1 cellular context compared by ENCODE assay signal in the genomic region with DNA sequence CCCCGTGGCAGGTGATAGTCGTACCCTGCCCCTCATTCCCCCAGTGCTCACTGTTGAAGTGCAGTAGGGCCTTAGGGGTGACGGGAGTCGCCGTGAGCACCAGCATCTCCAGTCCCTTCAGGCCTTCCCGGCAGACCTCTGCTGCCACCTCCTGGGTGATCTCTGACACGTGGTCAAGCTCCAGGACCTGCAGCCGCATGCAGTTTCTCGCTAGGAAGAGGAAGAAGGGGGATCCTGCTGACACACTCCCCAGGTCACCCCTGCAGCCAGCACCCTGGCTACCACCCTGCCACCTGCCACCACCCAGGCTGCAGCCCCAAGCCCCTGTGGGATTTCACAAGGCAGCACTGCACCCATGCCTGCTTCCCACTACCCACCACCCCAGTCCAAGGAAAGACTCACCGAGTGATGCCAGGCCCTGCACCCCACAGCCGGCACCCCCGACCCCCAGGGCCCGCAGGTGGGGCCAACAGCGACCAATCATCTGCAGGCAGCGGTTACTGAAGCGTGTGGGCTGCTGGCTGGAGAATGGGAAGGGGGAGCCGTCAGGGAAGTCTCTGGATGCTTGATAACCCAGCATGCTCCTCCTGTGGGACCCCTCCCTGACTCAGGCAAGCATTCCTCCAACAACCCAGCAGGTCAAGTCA.
A peak's percentile ranks its signal among the peaks of the same experiment; 100 is the strongest.
TF ChIP-seq lines count a peak whose summit lies in the region.

No MANE protein-coding gene starts in this region.

TF ChIP-seq in HepG2, 621 proteins besides CTCF, POLR2A, EP300 and RAD21 (continued from another document and continues in another):
- TF ChIP-seq, protein P1, sequence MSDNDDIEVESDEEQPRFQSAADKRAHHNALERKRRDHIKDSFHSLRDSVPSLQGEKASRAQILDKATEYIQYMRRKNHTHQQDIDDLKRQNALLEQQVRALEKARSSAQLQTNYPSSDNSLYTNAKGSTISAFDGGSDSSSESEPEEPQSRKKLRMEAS (IDR thresholded peaks at IDR 0.05): peak; percentile 93
- TF ChIP-seq ZNF10 (CRISPR knock-in tag; IDR thresholded peaks at IDR 0.05; ENCODE audit: borderline replicate concordance, low read depth): no peak
- TF ChIP-seq ZNF83 (CRISPR knock-in tag; IDR thresholded peaks at IDR 0.05; ENCODE audit: borderline replicate concordance): no peak
- no peak for TF ChIP-seq TRAFD1 (CRISPR knock-in tag; IDR thresholded peaks at IDR 0.05; ENCODE audit: borderline replicate concordance)
- TF ChIP-seq NFE2L2 (IDR thresholded peaks at IDR 0.05; ENCODE audit: low read length): no peak
- peak; percentile 29 for TF ChIP-seq SRSF1 (optimal IDR thresholded peaks at IDR 0.05; ENCODE audit: low read depth, low read length)
- TF ChIP-seq ZNF780A (CRISPR knock-in tag; IDR thresholded peaks at IDR 0.05): no peak
- no peak for TF ChIP-seq IRF2 (CRISPR knock-in tag; IDR thresholded peaks at IDR 0.05)
- TF ChIP-seq TMF1 (CRISPR knock-in tag; IDR thresholded peaks at IDR 0.05; ENCODE audit: low read depth): no peak
- TF ChIP-seq, protein P2, sequence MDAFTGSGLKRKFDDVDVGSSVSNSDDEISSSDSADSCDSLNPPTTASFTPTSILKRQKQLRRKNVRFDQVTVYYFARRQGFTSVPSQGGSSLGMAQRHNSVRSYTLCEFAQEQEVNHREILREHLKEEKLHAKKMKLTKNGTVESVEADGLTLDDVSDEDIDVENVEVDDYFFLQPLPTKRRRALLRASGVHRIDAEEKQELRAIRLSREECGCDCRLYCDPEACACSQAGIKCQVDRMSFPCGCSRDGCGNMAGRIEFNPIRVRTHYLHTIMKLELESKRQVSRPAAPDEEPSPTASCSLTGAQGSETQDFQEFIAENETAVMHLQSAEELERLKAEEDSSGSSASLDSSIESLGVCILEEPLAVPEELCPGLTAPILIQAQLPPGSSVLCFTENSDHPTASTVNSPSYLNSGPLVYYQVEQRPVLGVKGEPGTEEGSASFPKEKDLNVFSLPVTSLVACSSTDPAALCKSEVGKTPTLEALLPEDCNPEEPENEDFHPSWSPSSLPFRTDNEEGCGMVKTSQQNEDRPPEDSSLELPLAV (CRISPR knock-in tag; conservative IDR thresholded peaks at IDR 0.05; ENCODE audit: low read depth): no peak
- TF ChIP-seq SNRNP70 (IDR thresholded peaks at IDR 0.05; ENCODE audit: low read depth, low read length): no peak
- no peak for TF ChIP-seq ZNF317 (CRISPR knock-in tag; IDR thresholded peaks at IDR 0.05)
- no peak for TF ChIP-seq NFRKB (IDR thresholded peaks at IDR 0.05)
- no peak for TF ChIP-seq IKZF1 (IDR thresholded peaks at IDR 0.05)
- TF ChIP-seq BORCS8-MEF2B (CRISPR knock-in tag; IDR thresholded peaks at IDR 0.05): no peak
- no peak for TF ChIP-seq ZNF382 (CRISPR knock-in tag; IDR thresholded peaks at IDR 0.05; ENCODE audit: borderline replicate concordance)
- no peak for TF ChIP-seq PCBP2 (optimal IDR thresholded peaks at IDR 0.05; ENCODE audit: low read depth, low read length, poor library complexity, severe bottlenecking)
- no peak for TF ChIP-seq PBX2 (CRISPR knock-in tag; IDR thresholded peaks at IDR 0.05)
- no peak for TF ChIP-seq NFYC (CRISPR knock-in tag; IDR thresholded peaks at IDR 0.05)
- no peak for TF ChIP-seq KDM6A (CRISPR knock-in tag; IDR thresholded peaks at IDR 0.05; ENCODE audit: low read depth)
- TF ChIP-seq RBM39 (IDR thresholded peaks at IDR 0.05; ENCODE audit: low read depth, low read length, poor library complexity, severe bottlenecking): no peak
- TF ChIP-seq ZNF335 (CRISPR knock-in tag; IDR thresholded peaks at IDR 0.05): no peak
- no peak for TF ChIP-seq ZNF766 (CRISPR knock-in tag; IDR thresholded peaks at IDR 0.05; ENCODE audit: borderline replicate concordance)
- TF ChIP-seq HOXA3 (CRISPR knock-in tag; IDR thresholded peaks at IDR 0.05): no peak
- 0 out of 2 replicates have a peak, but pooled peaks have one; percentile 12 for TF ChIP-seq PCBP1 (IDR thresholded peaks at IDR 0.05; ENCODE audit: borderline replicate concordance, low read depth, low read length)
- no peak for TF ChIP-seq CEBPB (IDR thresholded peaks at IDR 0.05; ENCODE audit: borderline replicate concordance, low read depth, low read length)
- TF ChIP-seq, protein P3, sequence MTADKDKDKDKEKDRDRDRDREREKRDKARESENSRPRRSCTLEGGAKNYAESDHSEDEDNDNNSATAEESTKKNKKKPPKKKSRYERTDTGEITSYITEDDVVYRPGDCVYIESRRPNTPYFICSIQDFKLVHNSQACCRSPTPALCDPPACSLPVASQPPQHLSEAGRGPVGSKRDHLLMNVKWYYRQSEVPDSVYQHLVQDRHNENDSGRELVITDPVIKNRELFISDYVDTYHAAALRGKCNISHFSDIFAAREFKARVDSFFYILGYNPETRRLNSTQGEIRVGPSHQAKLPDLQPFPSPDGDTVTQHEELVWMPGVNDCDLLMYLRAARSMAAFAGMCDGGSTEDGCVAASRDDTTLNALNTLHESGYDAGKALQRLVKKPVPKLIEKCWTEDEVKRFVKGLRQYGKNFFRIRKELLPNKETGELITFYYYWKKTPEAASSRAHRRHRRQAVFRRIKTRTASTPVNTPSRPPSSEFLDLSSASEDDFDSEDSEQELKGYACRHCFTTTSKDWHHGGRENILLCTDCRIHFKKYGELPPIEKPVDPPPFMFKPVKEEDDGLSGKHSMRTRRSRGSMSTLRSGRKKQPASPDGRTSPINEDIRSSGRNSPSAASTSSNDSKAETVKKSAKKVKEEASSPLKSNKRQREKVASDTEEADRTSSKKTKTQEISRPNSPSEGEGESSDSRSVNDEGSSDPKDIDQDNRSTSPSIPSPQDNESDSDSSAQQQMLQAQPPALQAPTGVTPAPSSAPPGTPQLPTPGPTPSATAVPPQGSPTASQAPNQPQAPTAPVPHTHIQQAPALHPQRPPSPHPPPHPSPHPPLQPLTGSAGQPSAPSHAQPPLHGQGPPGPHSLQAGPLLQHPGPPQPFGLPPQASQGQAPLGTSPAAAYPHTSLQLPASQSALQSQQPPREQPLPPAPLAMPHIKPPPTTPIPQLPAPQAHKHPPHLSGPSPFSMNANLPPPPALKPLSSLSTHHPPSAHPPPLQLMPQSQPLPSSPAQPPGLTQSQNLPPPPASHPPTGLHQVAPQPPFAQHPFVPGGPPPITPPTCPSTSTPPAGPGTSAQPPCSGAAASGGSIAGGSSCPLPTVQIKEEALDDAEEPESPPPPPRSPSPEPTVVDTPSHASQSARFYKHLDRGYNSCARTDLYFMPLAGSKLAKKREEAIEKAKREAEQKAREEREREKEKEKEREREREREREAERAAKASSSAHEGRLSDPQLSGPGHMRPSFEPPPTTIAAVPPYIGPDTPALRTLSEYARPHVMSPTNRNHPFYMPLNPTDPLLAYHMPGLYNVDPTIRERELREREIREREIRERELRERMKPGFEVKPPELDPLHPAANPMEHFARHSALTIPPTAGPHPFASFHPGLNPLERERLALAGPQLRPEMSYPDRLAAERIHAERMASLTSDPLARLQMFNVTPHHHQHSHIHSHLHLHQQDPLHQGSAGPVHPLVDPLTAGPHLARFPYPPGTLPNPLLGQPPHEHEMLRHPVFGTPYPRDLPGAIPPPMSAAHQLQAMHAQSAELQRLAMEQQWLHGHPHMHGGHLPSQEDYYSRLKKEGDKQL (CRISPR knock-in tag; IDR thresholded peaks at IDR 0.05; ENCODE audit: low read depth): no peak
- TF ChIP-seq, protein P4, sequence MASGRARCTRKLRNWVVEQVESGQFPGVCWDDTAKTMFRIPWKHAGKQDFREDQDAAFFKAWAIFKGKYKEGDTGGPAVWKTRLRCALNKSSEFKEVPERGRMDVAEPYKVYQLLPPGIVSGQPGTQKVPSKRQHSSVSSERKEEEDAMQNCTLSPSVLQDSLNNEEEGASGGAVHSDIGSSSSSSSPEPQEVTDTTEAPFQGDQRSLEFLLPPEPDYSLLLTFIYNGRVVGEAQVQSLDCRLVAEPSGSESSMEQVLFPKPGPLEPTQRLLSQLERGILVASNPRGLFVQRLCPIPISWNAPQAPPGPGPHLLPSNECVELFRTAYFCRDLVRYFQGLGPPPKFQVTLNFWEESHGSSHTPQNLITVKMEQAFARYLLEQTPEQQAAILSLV (CRISPR knock-in tag; IDR thresholded peaks at IDR 0.05; ENCODE audit: borderline replicate concordance): no peak
- TF ChIP-seq XRCC5 (optimal IDR thresholded peaks at IDR 0.05; ENCODE audit: low read length): peak; percentile 64
- TF ChIP-seq ELF1 (CRISPR knock-in tag; IDR thresholded peaks at IDR 0.05): peak; percentile 38; the same call in 1 of the 2 replicates
- TF ChIP-seq, protein P5, sequence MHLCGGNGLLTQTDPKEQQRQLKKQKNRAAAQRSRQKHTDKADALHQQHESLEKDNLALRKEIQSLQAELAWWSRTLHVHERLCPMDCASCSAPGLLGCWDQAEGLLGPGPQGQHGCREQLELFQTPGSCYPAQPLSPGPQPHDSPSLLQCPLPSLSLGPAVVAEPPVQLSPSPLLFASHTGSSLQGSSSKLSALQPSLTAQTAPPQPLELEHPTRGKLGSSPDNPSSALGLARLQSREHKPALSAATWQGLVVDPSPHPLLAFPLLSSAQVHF (CRISPR knock-in tag; IDR thresholded peaks at IDR 0.05): no peak
- no peak for TF ChIP-seq SUZ12 (IDR thresholded peaks at IDR 0.05; ENCODE audit: low read depth, low read length)
- TF ChIP-seq TCF7L2 (IDR thresholded peaks at IDR 0.05; ENCODE audit: low read depth, low read length): no peak
- no peak for TF ChIP-seq FOXM1 (CRISPR knock-in tag; IDR thresholded peaks at IDR 0.05)
- TF ChIP-seq ZNF557 (CRISPR knock-in tag; IDR thresholded peaks at IDR 0.05): no peak
- TF ChIP-seq SMARCC2 (IDR thresholded peaks at IDR 0.05): no peak
- no peak for TF ChIP-seq EHMT2 (IDR thresholded peaks at IDR 0.05; ENCODE audit: borderline replicate concordance, low read depth, low read length)
- no peak for TF ChIP-seq NCOA5 (CRISPR knock-in tag; IDR thresholded peaks at IDR 0.05)
- no peak for TF ChIP-seq ZNF17 (CRISPR knock-in tag; IDR thresholded peaks at IDR 0.05)
- no peak for TF ChIP-seq ZNF740 (CRISPR knock-in tag; IDR thresholded peaks at IDR 0.05)
- TF ChIP-seq MED1 (CRISPR knock-in tag; IDR thresholded peaks at IDR 0.05): no peak
- TF ChIP-seq, protein P6, sequence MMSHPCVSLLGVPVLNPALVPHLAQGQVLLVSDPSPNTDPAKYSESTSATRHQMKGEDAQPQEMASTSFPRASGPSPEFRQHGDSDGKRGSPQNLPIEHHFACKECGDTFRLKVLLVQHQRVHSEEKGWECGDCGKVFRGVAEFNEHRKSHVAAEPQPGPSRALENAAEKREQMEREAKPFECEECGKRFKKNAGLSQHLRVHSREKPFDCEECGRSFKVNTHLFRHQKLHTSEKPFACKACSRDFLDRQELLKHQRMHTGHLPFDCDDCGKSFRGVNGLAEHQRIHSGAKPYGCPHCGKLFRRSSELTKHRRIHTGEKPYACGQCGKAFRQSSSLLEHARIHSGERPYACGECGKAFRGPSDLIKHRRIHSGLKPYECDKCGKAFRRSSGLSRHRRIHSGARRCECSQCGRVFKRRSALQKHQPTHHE (CRISPR knock-in tag; IDR thresholded peaks at IDR 0.05; ENCODE audit: borderline replicate concordance): no peak
- no peak for TF ChIP-seq ZNF670 (CRISPR knock-in tag; IDR thresholded peaks at IDR 0.05; ENCODE audit: borderline replicate concordance)
- no peak; the same call in 1 of the 2 replicates for TF ChIP-seq DNMT1 (CRISPR knock-in tag; IDR thresholded peaks at IDR 0.05)
- TF ChIP-seq, protein P7, sequence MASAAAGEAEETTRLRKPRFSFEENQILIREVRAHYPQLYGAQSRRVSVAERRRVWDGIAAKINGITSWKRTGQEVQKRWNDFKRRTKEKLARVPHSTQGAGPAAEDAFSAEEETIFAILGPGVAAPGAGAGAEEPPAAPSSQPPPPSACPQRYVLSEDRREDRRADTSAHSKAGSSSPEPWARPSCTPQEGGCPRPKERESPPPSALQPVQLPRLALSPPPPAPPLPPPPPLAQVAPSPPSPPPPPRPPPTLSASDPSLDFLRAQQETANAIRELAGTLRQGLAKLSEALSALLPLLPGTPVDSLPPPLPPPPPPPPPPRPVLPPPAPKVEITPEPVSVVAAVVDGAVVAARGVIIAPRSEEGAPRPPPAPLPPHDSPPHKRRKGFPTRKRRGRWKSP (CRISPR knock-in tag; IDR thresholded peaks at IDR 0.05): no peak
- TF ChIP-seq HMGXB4 (CRISPR knock-in tag; IDR thresholded peaks at IDR 0.05; ENCODE audit: borderline replicate concordance in 1 of 2, low read depth in 1 of 2): peak; percentile 36 to 53; a peak in 1 of 4 replicates
- no peak for TF ChIP-seq ZNF772 (CRISPR knock-in tag; IDR thresholded peaks at IDR 0.05)
- TF ChIP-seq NBN (conservative IDR thresholded peaks at IDR 0.05): no peak
- TF ChIP-seq RNF2 (conservative IDR thresholded peaks at IDR 0.05; ENCODE audit: low read depth): no peak
- TF ChIP-seq RFXANK (CRISPR knock-in tag; IDR thresholded peaks at IDR 0.05): no peak
- no peak for TF ChIP-seq ZNF530 (CRISPR knock-in tag; IDR thresholded peaks at IDR 0.05; ENCODE audit: low read depth)
- TF ChIP-seq ZFP62 (CRISPR knock-in tag; IDR thresholded peaks at IDR 0.05): no peak
